In the genomic region with DNA sequence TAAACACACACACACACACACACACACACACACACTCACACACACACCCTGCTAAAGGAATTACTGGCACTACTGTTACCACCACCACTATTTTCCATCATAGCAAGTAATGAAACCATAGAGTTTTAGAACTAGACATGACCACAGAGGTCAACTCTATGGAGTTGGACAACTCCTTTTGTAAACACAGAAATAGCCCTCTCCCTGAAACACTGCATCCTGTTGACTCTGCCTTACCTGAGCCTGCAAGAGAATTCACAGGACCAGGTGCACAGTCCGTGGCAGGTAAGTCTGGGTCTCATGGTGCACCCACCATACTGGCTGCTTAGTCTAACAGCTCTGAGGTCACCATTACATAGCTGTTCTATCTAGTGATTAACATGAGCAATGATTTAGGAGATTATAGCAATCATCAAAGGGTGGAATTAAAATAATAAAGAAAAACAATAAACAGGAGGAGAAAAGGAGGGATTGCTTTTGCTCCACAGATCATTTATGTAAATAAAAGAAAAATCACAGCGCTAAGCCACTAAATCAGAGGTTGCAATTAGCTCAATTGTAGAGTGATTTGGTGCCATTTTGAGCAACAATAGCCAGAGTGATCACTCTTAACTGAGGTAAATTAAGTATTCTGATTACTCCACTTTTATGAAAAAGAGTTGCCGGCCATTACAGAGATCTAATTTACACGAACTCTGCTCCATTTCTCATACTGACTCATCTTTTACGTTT, we compare ENCODE assay signal across 23 cellular contexts.
"Had no signal": no experiment of that assay in that cellular context is flagged by ENCODE, and none has a peak within 500 bp of the region (broad histone marks: within the 10 kb centered on the region; RNA-seq: fewer than 3 reads in every experiment).

No MANE protein-coding gene starts in this region.

- H3K9me3 ChIP-seq: breast epithelium, ovary, right lobe of liver, tibial nerve had no signal

- H3K9me3 Mint-ChIP-seq: activated naive CD4-positive, alpha-beta T cell treated with anti-CD3 and anti-CD28 coated beads, Interleukin-2, amount 50 U/mL, for 72 hours; activated T-cell treated with anti-CD3 and anti-CD28 coated beads, Interleukin-2, amount 50 U/mL, for 72 hours; immature natural killer cell; mesothelial cell of epicardium had no signal

- H3K27ac ChIP-seq: breast epithelium, ovary, right lobe of liver, tibial nerve had no signal

- ATAC-seq: activated CD4-positive, alpha-beta T cell treated with anti-CD3 and anti-CD28 coated beads for 36 hours; activated CD8-positive, alpha-beta memory T cell treated with anti-CD3 and anti-CD28 coated beads, Interleukin-2, amount 10 ng/mL, durations not matched to agents 7 days and 5 days; activated CD8-positive, alpha-beta T cell treated with anti-CD3 and anti-CD28 coated beads, Interleukin-2, amount 10 ng/mL, durations not matched to agents 7 days and 5 days; activated naive CD4-positive, alpha-beta T cell treated with anti-CD3 and anti-CD28 coated beads, Interleukin-2, amount 50 U/mL, for 72 hours; activated T-cell treated with anti-CD3 and anti-CD28 coated beads, Interleukin-2, amount 50 U/mL, for 72 hours; esophagus mucosa; naive thymus-derived CD4-positive, alpha-beta T cell; right lobe of liver had no signal

- H3K4me1 Mint-ChIP-seq: activated CD4-positive, alpha-beta T cell treated with anti-CD3 and anti-CD28 coated beads for 36 hours; activated CD8-positive, alpha-beta memory T cell treated with anti-CD3 and anti-CD28 coated beads, Interleukin-2, amount 10 ng/mL, durations not matched to agents 7 days and 5 days; immature natural killer cell; naive thymus-derived CD4-positive, alpha-beta T cell had no signal

- DNase-seq: activated CD4-positive, alpha-beta T cell treated with anti-CD3 and anti-CD28 coated beads for 36 hours; activated CD4-positive, CD25-positive, alpha-beta regulatory T cell; activated CD8-positive, alpha-beta memory T cell treated with anti-CD3 and anti-CD28 coated beads, Interleukin-2, amount 10 ng/mL, durations not matched to agents 7 days and 5 days; activated CD8-positive, alpha-beta T cell treated with anti-CD3 and anti-CD28 coated beads, Interleukin-2, amount 10 ng/mL, durations not matched to agents 7 days and 5 days; activated naive CD4-positive, alpha-beta T cell; activated T-cell treated with anti-CD3 and anti-CD28 coated beads, Interleukin-2, amount 50 U/mL, for 72 hours; central memory CD4-positive, alpha-beta T cell; foreskin fibroblast; head of caudate nucleus; hypothalamus; immature natural killer cell; kidney; naive thymus-derived CD4-positive, alpha-beta T cell; ovary; right lobe of liver; stimulated activated CD4-positive, alpha-beta T cell treated with anti-CD3 and anti-CD28 coated beads, Interleukin-2, amount 100 ng/mL, for 48 hours; stimulated activated naive CD4-positive, alpha-beta T cell treated with Interleukin-2 at 50 U/mL for 16 hours had no signal

- H3K4me3 ChIP-seq: breast epithelium, ovary, right lobe of liver, tibial nerve had no signal

- H3K36me3 ChIP-seq: breast epithelium, ovary, right lobe of liver, tibial nerve had no signal

- H3K27me3 ChIP-seq: breast epithelium, ovary, right lobe of liver, tibial nerve had no signal

- H3K36me3 Mint-ChIP-seq: activated CD8-positive, alpha-beta memory T cell treated with anti-CD3 and anti-CD28 coated beads, Interleukin-2, amount 10 ng/mL, durations not matched to agents 7 days and 5 days; activated naive CD4-positive, alpha-beta T cell treated with anti-CD3 and anti-CD28 coated beads, Interleukin-2, amount 50 U/mL, for 72 hours; immature natural killer cell; mesothelial cell of epicardium; naive thymus-derived CD4-positive, alpha-beta T cell had no signal

- H3K4me3 Mint-ChIP-seq: activated CD4-positive, alpha-beta T cell treated with anti-CD3 and anti-CD28 coated beads for 36 hours; activated CD8-positive, alpha-beta memory T cell treated with anti-CD3 and anti-CD28 coated beads, Interleukin-2, amount 10 ng/mL, durations not matched to agents 7 days and 5 days; activated CD8-positive, alpha-beta T cell treated with anti-CD3 and anti-CD28 coated beads, Interleukin-2, amount 10 ng/mL, durations not matched to agents 7 days and 5 days; activated T-cell treated with anti-CD3 and anti-CD28 coated beads, Interleukin-2, amount 50 U/mL, for 72 hours; immature natural killer cell; mesothelial cell of epicardium; naive thymus-derived CD4-positive, alpha-beta T cell had no signal

- H3K4me1 ChIP-seq: breast epithelium had no signal

- H3K27ac Mint-ChIP-seq: activated CD4-positive, alpha-beta T cell treated with anti-CD3 and anti-CD28 coated beads for 36 hours; activated CD8-positive, alpha-beta memory T cell treated with anti-CD3 and anti-CD28 coated beads, Interleukin-2, amount 10 ng/mL, durations not matched to agents 7 days and 5 days; activated CD8-positive, alpha-beta T cell treated with anti-CD3 and anti-CD28 coated beads, Interleukin-2, amount 10 ng/mL, durations not matched to agents 7 days and 5 days; activated naive CD4-positive, alpha-beta T cell treated with anti-CD3 and anti-CD28 coated beads, Interleukin-2, amount 50 U/mL, for 72 hours; activated T-cell treated with anti-CD3 and anti-CD28 coated beads, Interleukin-2, amount 50 U/mL, for 72 hours; immature natural killer cell; mesothelial cell of epicardium; naive thymus-derived CD4-positive, alpha-beta T cell; progenitor cell of endocrine pancreas had no signal
